8 cellular contexts compared by ENCODE assay signal in the genomic region with DNA sequence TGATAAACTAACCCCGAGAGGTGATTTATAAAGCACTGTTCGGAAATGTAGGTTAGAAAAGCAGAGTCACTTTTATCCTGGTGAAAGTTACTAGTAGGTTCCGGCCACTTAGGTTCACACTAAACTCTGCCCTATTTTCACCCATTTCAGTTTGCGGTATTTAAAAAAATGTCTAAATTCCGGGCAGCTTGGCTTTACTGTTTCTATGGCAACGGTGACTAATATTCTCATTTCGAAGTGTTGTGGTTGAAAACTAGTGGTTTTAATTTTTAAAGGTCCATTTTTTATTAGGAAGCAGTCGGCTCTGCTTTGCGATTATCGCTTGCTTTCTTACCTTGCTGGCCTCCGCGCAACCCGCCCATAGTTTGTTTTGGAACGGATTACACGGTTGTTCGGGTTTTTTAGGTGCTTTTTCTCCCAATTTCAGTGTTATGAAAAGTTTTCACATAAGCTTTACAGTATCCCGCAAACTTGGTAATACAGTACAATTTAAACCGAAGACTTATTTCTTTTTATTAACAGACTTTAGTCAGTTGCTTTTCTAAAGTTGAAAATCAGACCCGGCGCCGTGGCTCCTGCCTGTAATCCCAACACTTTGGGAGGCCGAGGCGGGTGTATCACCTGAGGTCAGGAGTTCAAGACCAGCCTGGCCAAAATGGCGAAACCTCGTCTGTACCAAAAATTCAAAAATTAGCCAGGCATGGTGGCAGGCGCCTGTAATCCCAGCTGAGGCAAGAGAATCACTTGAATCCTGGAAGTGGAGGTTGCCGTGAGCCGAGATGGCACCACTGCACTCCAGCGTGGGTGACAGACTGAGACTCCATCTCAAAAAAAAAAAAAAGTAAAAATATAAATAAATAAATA. TPM values are rescaled to one million over a fixed set of nuclear protein-coding genes. Genes with fewer than 3 reads are reported as not detected.
DNase-seq lines count a peak whose midpoint lies in the region; ATAC-seq and TF ChIP-seq lines count a peak whose summit lies in the region.

No MANE protein-coding gene starts in this region.

- peaks cover 0 to 4% (median 0%) of the 10 kb centered on the region in 5 donors for H3K9me3 Mint-ChIP-seq in CD8-positive, alpha-beta memory T cell
- peaks cover 5% of the 10 kb centered on the region for H3K9me3 Mint-ChIP-seq in T-helper 1 cell treated with Interleukin-12 subunit alpha and Interleukin-12 subunit beta and Interleukin-4 antibody, amounts not matched to agents 30 μg/mL and 1 μg/mL, for 36 hours

- H3K36me3 Mint-ChIP-seq in CD8-positive, alpha-beta memory T cell = peaks cover 4 to 20% (median 5%) of the 10 kb centered on the region in 3 donors
- H3K36me3 Mint-ChIP-seq in T-helper 1 cell treated with Interleukin-12 subunit alpha and Interleukin-12 subunit beta and Interleukin-4 antibody, amounts not matched to agents 30 μg/mL and 1 μg/mL, for 36 hours (ENCODE audit: low read depth) = peaks cover 13% of the 10 kb centered on the region

- ATAC-seq in GM19351 (IDR thresholded peaks at IDR 0.05; ENCODE audit: unreplicated experiment) = peak; percentile 13
- ATAC-seq in HG02763 (IDR thresholded peaks at IDR 0.05; ENCODE audit: unreplicated experiment) = no peak

- TF ChIP-seq POLR2A in transverse colon (IDR thresholded peaks at IDR 0.05) = no peak

- peaks cover 41 to 60% (median 53%) of the 10 kb centered on the region in 3 donors for H3K4me1 Mint-ChIP-seq in CD8-positive, alpha-beta memory T cell
- H3K4me1 Mint-ChIP-seq in T-helper 1 cell treated with Interleukin-12 subunit alpha and Interleukin-12 subunit beta and Interleukin-4 antibody, amounts not matched to agents 30 μg/mL and 1 μg/mL, for 36 hours (ENCODE audit: low read depth) = peaks cover 29% of the 10 kb centered on the region

- no peaks in the 10 kb centered on the region for H3K27me3 ChIP-seq in CD8-positive, alpha-beta memory T cell (ENCODE audit: insufficient read depth, low read length, poor library complexity, severe bottlenecking)
- H3K27me3 ChIP-seq in HL-60 (ENCODE audit: insufficient read depth, poor library complexity, severe bottlenecking) (no peaks in the 10 kb centered on the region), transverse colon (no peaks in the 10 kb centered on the region)

- peaks cover 0 to 7% of the 10 kb centered on the region in 2 donors for H3K27me3 Mint-ChIP-seq in CD8-positive, alpha-beta memory T cell
- H3K27me3 Mint-ChIP-seq in T-helper 1 cell treated with Interleukin-12 subunit alpha and Interleukin-12 subunit beta and Interleukin-4 antibody, amounts not matched to agents 30 μg/mL and 1 μg/mL, for 36 hours (ENCODE audit: low read depth) = no peaks in the 10 kb centered on the region

- peaks cover 14% of the 10 kb centered on the region for H3K4me1 ChIP-seq in CD8-positive, alpha-beta memory T cell (ENCODE audit: insufficient read depth, low read length)
- H3K4me1 ChIP-seq in mesodermal cell (ENCODE audit: control insufficient read depth, insufficient read depth, low read length, poor library complexity, severe bottlenecking) = no peaks in the 10 kb centered on the region
- peaks cover 3 to 15% (median 9%) of the 10 kb centered on the region in 4 donors for H3K4me1 ChIP-seq in transverse colon

- WGBS in mesodermal cell (ENCODE audit: insufficient coverage in 2 of 2), 2 experiments = 31 to 42% methylated on average over 15 to 20 of the region's 29 CpGs
- 9 to 23% methylated on average over 19 to 29 of the region's 29 CpGs for WGBS in transverse colon (ENCODE audit: low coverage in 1 of 2), 2 donors

- no peaks in the 10 kb centered on the region for H3K9me3 ChIP-seq in CD8-positive, alpha-beta memory T cell (ENCODE audit: low read length)
- H3K9me3 ChIP-seq in mesodermal cell (ENCODE audit: control insufficient read depth, low read length) (peaks cover 5% of the 10 kb centered on the region), transverse colon (no peaks in the 10 kb centered on the region)

- in situ Hi-C loops in transverse colon (cut with MboI; ENCODE audit: low pct_ligation_motif_present in 1 of 4, low pct_unique_long_range_greater_than_20kb in 1 of 4, low sequenced_read_pairs in 3 of 4) = loop anchor here in 1 of 4 donors (10.0 kb wide), 1 partner anchor 75 kb away; no protein-coding TSS in a partner anchor

- no peaks in the 10 kb centered on the region for H3K36me3 ChIP-seq in CD8-positive, alpha-beta memory T cell (ENCODE audit: insufficient read depth, low read length)
- H3K36me3 ChIP-seq in mesodermal cell (ENCODE audit: control insufficient read depth, insufficient read depth, low read length) (no peaks in the 10 kb centered on the region), transverse colon (no peaks in the 10 kb centered on the region)

- TF ChIP-seq EP300 in transverse colon (IDR thresholded peaks at IDR 0.05; ENCODE audit: low read depth) = no peak

- peak overlapping the region; percentile 86 to 100 (median 97) for H3K27ac Mint-ChIP-seq in CD8-positive, alpha-beta memory T cell
- H3K27ac Mint-ChIP-seq in T-helper 1 cell treated with Interleukin-12 subunit alpha and Interleukin-12 subunit beta and Interleukin-4 antibody, amounts not matched to agents 30 μg/mL and 1 μg/mL, for 36 hours = peak overlapping the region; percentile 92

- CTCF ChIA-PET in CD8-positive, alpha-beta memory T cell (lab: Charles Lee) = interaction anchor here (0.9 to 1.1 kb wide), 3 partner anchors 9 to 55 kb away, joined by 3 read pairs; no protein-coding TSS in a partner anchor

- intact Hi-C loops in transverse colon (cut with DNase I; ENCODE audit: low total_unique reads) = no loop called here

- H3K27ac ChIP-seq in CD8-positive, alpha-beta memory T cell (ENCODE audit: low read depth, low read length) = peak overlapping the region; percentile 97
- H3K27ac ChIP-seq in HL-60 (replicated peaks) (peak overlapping the region; percentile 98), cingulate gyrus (ENCODE audit: low read depth, low read length) (peak overlapping the region; percentile 99), mesodermal cell (ENCODE audit: low read depth, low read length, severe bottlenecking) (no peak overlapping the region), transverse colon (peak overlapping the region; percentile 96 to 99 (median 98))

- DNase-seq in CD8-positive, alpha-beta memory T cell = peak in 4 of 5 donors; percentile 18 to 78 (median 40)
- DNase-seq in HL-60 (ENCODE audit: low read depth in 1 of 2, low spot score in 1 of 2) = peak; percentile 47 to 51
- DNase-seq in transverse colon = peak; percentile 29

- H3K4me3 ChIP-seq in CD8-positive, alpha-beta memory T cell (ENCODE audit: low read length) = peak overlapping the region; percentile 86
- H3K4me3 ChIP-seq in HL-60 (replicated peaks; ENCODE audit: insufficient read depth, low read length) (peak overlapping the region; percentile 80), mesodermal cell (ENCODE audit: extremely low read depth, insufficient read depth, low read length, poor library complexity, severe bottlenecking) (peak overlapping the region; percentile 90), transverse colon (peak overlapping the region; percentile 63 to 94 (median 85))

- TF ChIP-seq CTCF in HL-60 (IDR thresholded peaks at IDR 0.05; ENCODE audit: insufficient read depth, low read length) = no peak
- TF ChIP-seq CTCF in transverse colon (IDR thresholded peaks at IDR 0.05) = no peak

- H3K4me3 Mint-ChIP-seq in CD8-positive, alpha-beta memory T cell = peak overlapping the region; percentile 94 to 99 (median 97)
- H3K4me3 Mint-ChIP-seq in T-helper 1 cell treated with Interleukin-12 subunit alpha and Interleukin-12 subunit beta and Interleukin-4 antibody, amounts not matched to agents 30 μg/mL and 1 μg/mL, for 36 hours = peak overlapping the region; percentile 94

- POLR2A ChIA-PET in CD8-positive, alpha-beta memory T cell (lab: Charles Lee) = interaction anchor here (0.6 to 4.3 kb wide), 7 partner anchors 9 to 346 kb away, joined by 3 to 72 read pairs (median 34); partner anchors contain the start of gene UHRF2

RNA-seq across cellular contexts. Expression of gene KDM4C, which starts 1.6 kb away (rescaled TPM):
- total RNA-seq in CD8-positive, alpha-beta memory T cell = 10 to 100 TPM; 25.9 to 26.8 TPM
- polyA plus RNA-seq in CD8-positive, alpha-beta memory T cell = 31.9 TPM
- 7.0 TPM for polyA plus RNA-seq in mesodermal cell (2013, experiment 1 of 2)
- polyA plus RNA-seq in mesodermal cell (2013, experiment 2 of 2) = 6.4 TPM
- 10 to 100 TPM; 75.0 to 95.9 (median 88.9) TPM for total RNA-seq in transverse colon
